ENCODE assay signal across 14 cellular contexts in the genomic region with DNA sequence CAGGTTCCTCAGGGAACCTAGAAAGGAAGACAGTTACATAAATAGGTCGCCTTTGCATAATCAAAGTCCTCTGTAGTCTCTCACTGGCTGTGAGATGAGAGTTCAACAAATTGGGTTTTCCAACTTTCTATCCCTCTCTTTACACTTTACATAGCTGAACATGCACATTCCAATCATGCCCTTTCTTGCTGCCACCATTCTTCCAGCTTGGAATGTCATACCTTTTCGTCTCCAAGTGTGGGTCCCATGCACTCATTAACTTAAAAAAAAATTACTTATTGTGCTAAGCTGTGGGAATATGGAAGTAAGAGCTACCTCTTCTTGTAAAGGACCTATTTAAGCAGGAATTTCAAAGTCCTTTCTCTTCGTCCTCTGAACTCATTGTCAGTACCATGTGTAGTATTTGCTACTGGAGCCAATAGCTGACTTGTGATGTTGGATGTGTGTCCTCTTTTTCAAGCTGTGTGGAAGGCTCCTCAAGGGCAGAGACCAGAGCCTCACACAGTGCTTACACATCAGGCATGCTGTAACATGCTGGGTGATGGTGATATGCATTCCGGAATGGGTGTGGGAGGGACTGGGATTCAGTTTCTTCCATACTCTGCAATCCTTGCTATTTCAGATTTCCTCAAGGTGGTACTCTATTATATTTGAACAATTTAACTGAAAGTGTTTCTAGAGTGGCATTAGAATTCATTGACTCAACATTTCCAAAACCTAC. TPM values are rescaled to one million over a fixed set of nuclear protein-coding genes. Genes with fewer than 3 reads are reported as not detected.
DNase-seq lines count a peak whose midpoint lies in the region; ATAC-seq and TF ChIP-seq lines count a peak whose summit lies in the region.
"Had no signal": no experiment of that assay in that cellular context is flagged by ENCODE, and none has a peak within 500 bp of the region (broad histone marks: within the 10 kb centered on the region; RNA-seq: fewer than 3 reads in every experiment).

No MANE protein-coding gene starts in this region.

- no peak overlapping the region for H3K4me3 Mint-ChIP-seq in activated T-cell treated with anti-CD3 and anti-CD28 coated beads, Interleukin-2, amount 50 U/mL, for 24 hours
- peak overlapping the region; percentile 58 for H3K4me3 Mint-ChIP-seq in activated T-helper 17 cell treated with anti-CD3 and anti-CD28 coated beads, Interleukin-2, amount 50 U/mL, for 72 hours
- H3K4me3 Mint-ChIP-seq: T-helper 2 cell treated with Interferon-gamma antibody and Interleukin-4, amounts not matched to agents 5 μg/mL and 100 μg/mL, for 36 hours had no signal

- no peak for ATAC-seq in activated T-helper 17 cell treated with anti-CD3 and anti-CD28 coated beads, Interleukin-2, amount 50 U/mL, for 72 hours (replicated peaks)
- ATAC-seq in GM21367 (IDR thresholded peaks at IDR 0.05; ENCODE audit: unreplicated experiment) (no peak), HG02763 (IDR thresholded peaks at IDR 0.05; ENCODE audit: unreplicated experiment) (no peak)

- no peaks in the 10 kb centered on the region for H3K36me3 ChIP-seq in thyroid gland
- H3K36me3 ChIP-seq: transverse colon had no signal

- no peak for TF ChIP-seq CTCF in fibroblast of pulmonary artery (IDR thresholded peaks at IDR 0.05; ENCODE audit: low read length, missing control alignments)
- no peak for TF ChIP-seq CTCF in thyroid gland (IDR thresholded peaks at IDR 0.05)

- H3K4me1 Mint-ChIP-seq in activated T-cell treated with anti-CD3 and anti-CD28 coated beads, Interleukin-2, amount 50 U/mL, for 24 hours (ENCODE audit: low read depth) = peaks cover 93% of the 10 kb centered on the region
- H3K4me1 Mint-ChIP-seq in activated T-helper 17 cell treated with anti-CD3 and anti-CD28 coated beads, Interleukin-2, amount 50 U/mL, for 72 hours = peaks cover 44% of the 10 kb centered on the region

- H3K9me3 ChIP-seq in thyroid gland = no peaks in the 10 kb centered on the region
- H3K9me3 ChIP-seq: transverse colon had no signal

- H3K27me3 Mint-ChIP-seq in activated T-cell treated with anti-CD3 and anti-CD28 coated beads, Interleukin-2, amount 50 U/mL, for 24 hours = no peaks in the 10 kb centered on the region
- no peaks in the 10 kb centered on the region for H3K27me3 Mint-ChIP-seq in activated T-helper 17 cell treated with anti-CD3 and anti-CD28 coated beads, Interleukin-2, amount 50 U/mL, for 72 hours

- no peak for DNase-seq in activated T-cell treated with anti-CD3 and anti-CD28 coated beads, Interleukin-2, amount 50 U/mL, for 24 hours
- no peak for DNase-seq in activated T-cell treated with anti-CD3 and anti-CD28 coated beads, Interleukin-2, amount 50 U/mL, for 1 hour
- DNase-seq in fibroblast of pulmonary artery (ENCODE audit: low read depth) (peak; percentile 40), renal cortical epithelial cell (ENCODE audit: low read depth) (peak; percentile 26), thyroid gland (no peak)
- DNase-seq: activated CD4-positive, alpha-beta T cell treated with anti-CD3 and anti-CD28 coated beads, Interleukin-2, amount 50 U/mL, for 48 hours; activated naive CD4-positive, alpha-beta T cell treated with Interleukin-2 at 50 U/mL for 16 hours; cerebellar nuclear complex; posterior cingulate gyrus; transverse colon had no signal

- H3K27ac ChIP-seq in thyroid gland = no peak overlapping the region
- H3K27ac ChIP-seq: transverse colon had no signal

- no peaks in the 10 kb centered on the region for H3K4me1 ChIP-seq in thyroid gland

- peak overlapping the region; percentile 68 for H3K27ac Mint-ChIP-seq in activated T-cell treated with anti-CD3 and anti-CD28 coated beads, Interleukin-2, amount 50 U/mL, for 24 hours
- peak overlapping the region; percentile 88 for H3K27ac Mint-ChIP-seq in activated T-helper 17 cell treated with anti-CD3 and anti-CD28 coated beads, Interleukin-2, amount 50 U/mL, for 72 hours
- H3K27ac Mint-ChIP-seq: T-helper 2 cell treated with Interferon-gamma antibody and Interleukin-4, amounts not matched to agents 5 μg/mL and 100 μg/mL, for 36 hours had no signal

- no peak overlapping the region for H3K4me3 ChIP-seq in fibroblast of pulmonary artery (replicated peaks; ENCODE audit: low read depth, low read length)
- no peak overlapping the region for H3K4me3 ChIP-seq in thyroid gland (replicated peaks in 1 of 3)
- H3K4me3 ChIP-seq: transverse colon had no signal

- H3K9me3 Mint-ChIP-seq in activated T-cell treated with anti-CD3 and anti-CD28 coated beads, Interleukin-2, amount 50 U/mL, for 24 hours = no peaks in the 10 kb centered on the region
- H3K9me3 Mint-ChIP-seq in activated T-helper 17 cell treated with anti-CD3 and anti-CD28 coated beads, Interleukin-2, amount 50 U/mL, for 72 hours = no peaks in the 10 kb centered on the region
- H3K9me3 Mint-ChIP-seq: T-helper 2 cell treated with Interferon-gamma antibody and Interleukin-4, amounts not matched to agents 5 μg/mL and 100 μg/mL, for 36 hours had no signal

- WGBS in thyroid gland, 2 donors = 88 to 89% methylated on average over 4 of the region's 4 CpGs

- peaks cover 85% of the 10 kb centered on the region for H3K36me3 Mint-ChIP-seq in activated T-cell treated with anti-CD3 and anti-CD28 coated beads, Interleukin-2, amount 50 U/mL, for 24 hours (ENCODE audit: low read depth)
- peaks cover 92% of the 10 kb centered on the region for H3K36me3 Mint-ChIP-seq in activated T-helper 17 cell treated with anti-CD3 and anti-CD28 coated beads, Interleukin-2, amount 50 U/mL, for 72 hours (ENCODE audit: low read depth)

- intact Hi-C loops in thyroid gland (cut with DNase I) = loop anchor here (10.0 kb wide), 1 partner anchor 577 kb away; a partner anchor contains a TSS

- no peaks in the 10 kb centered on the region for H3K27me3 ChIP-seq in thyroid gland
- H3K27me3 ChIP-seq: transverse colon had no signal

- no peak for TF ChIP-seq POLR2A in thyroid gland (IDR thresholded peaks at IDR 0.05)

RNA-seq across cellular contexts. Expression of a gene that starts 7.1 kb away (rescaled TPM):
- total RNA-seq in activated T-helper 17 cell treated with anti-CD3 and anti-CD28 coated beads, Interleukin-2, amount 50 U/mL, for 72 hours = 10 to 100 TPM; 48.0 to 61.1 TPM
- total RNA-seq in renal cortical epithelial cell (53.8 and 62.7 TPM in 2 replicates), thyroid gland (10 to 100 TPM; 21.3 to 35.3 (median 25.9) TPM)

RNA-seq across cellular contexts. Expression of a gene that starts 7.2 kb away (rescaled TPM):
- total RNA-seq in activated T-helper 17 cell treated with anti-CD3 and anti-CD28 coated beads, Interleukin-2, amount 50 U/mL, for 72 hours = 100 to 1,000 TPM; 158 to 260 TPM
- 174 and 185 TPM in 2 replicates for total RNA-seq in renal cortical epithelial cell
- total RNA-seq in thyroid gland = 100 to 1,000 TPM; 189 to 287 (median 245) TPM

Comparison
In these comparisons a context has a peak if more than half of its experiments do, and no peak if none do; other contexts are left out.
1. DNase-seq: peak in fibroblast of pulmonary artery (single experiment) and renal cortical epithelial cell (single experiment); none in activated T-cell treated with anti-CD3 and anti-CD28 coated beads, Interleukin-2, amount 50 U/mL, for 24 hours (single experiment), activated T-cell treated with anti-CD3 and anti-CD28 coated beads, Interleukin-2, amount 50 U/mL, for 1 hour (single experiment) and thyroid gland (0 of 2).